In genomic region chr5:3432135-3432534, GRCh38 we compare ENCODE assay signal across 28 cellular contexts.
"Had no signal": no experiment of that assay in that cellular context is flagged by ENCODE, and none has a peak within 500 bp of the region (broad histone marks: within the 10 kb centered on the region; RNA-seq: fewer than 3 reads in every experiment).

No MANE protein-coding gene starts in this region.

- H3K36me3 Mint-ChIP-seq: naive thymus-derived CD8-positive, alpha-beta T cell; natural killer cell treated with Interleukin-12 subunit alpha and Interleukin-12 subunit beta and Interleukin-15 and Interleukin-18, amount 100 ng/mL, for 72 hours; neural progenitor cell; stimulated activated effector memory CD8-positive, alpha-beta T cell treated with anti-CD3 and anti-CD28 coated beads, Interleukin-12 subunit alpha, Interleukin-12 subunit beta, amount 100 ng/mL, for 72 hours; stimulated activated naive B cell treated with anti-CD40 and anti-IgM and Interleukin-4, amounts not matched to agents 10 μg/mL and 1 μg/mL and 100 μg/mL, for 72 hours had no signal

- H3K79me2 ChIP-seq: parathyroid adenoma had no signal

- H3K9me3 Mint-ChIP-seq: natural killer cell treated with Interleukin-12 subunit alpha and Interleukin-12 subunit beta and Interleukin-15 and Interleukin-18, amount 100 ng/mL, for 72 hours; neural progenitor cell; stimulated activated naive B cell treated with anti-CD40 and anti-IgM and Interleukin-4, amounts not matched to agents 10 μg/mL and 1 μg/mL and 100 μg/mL, for 72 hours had no signal

- H3K9me3 ChIP-seq: ovary, psoas muscle, right lobe of liver, sigmoid colon, stomach, thoracic aorta, thyroid gland, tibial nerve, vagina had no signal

- H3K9ac ChIP-seq: neural progenitor cell, parathyroid adenoma had no signal

- H3K4me1 ChIP-seq: parathyroid adenoma, psoas muscle, right lobe of liver, sigmoid colon, stomach, thyroid gland, upper lobe of left lung, vagina had no signal

- ATAC-seq: naive thymus-derived CD8-positive, alpha-beta T cell; natural killer cell treated with Interleukin-12 subunit alpha and Interleukin-12 subunit beta and Interleukin-15 and Interleukin-18, amount 100 ng/mL, for 72 hours; psoas muscle; right cardiac atrium; right lobe of liver; stimulated activated effector memory CD8-positive, alpha-beta T cell treated with anti-CD3 and anti-CD28 coated beads, Interleukin-12 subunit alpha, Interleukin-12 subunit beta, amount 100 ng/mL, for 72 hours; stimulated activated naive B cell treated with anti-CD40 and anti-IgM and Interleukin-4, amounts not matched to agents 10 μg/mL and 1 μg/mL and 100 μg/mL, for 72 hours had no signal

- H3K4me3 ChIP-seq: neural progenitor cell, ovary, psoas muscle, right lobe of liver, sigmoid colon, stomach, thoracic aorta, thyroid gland, tibial nerve, upper lobe of left lung, vagina had no signal

- DNase-seq: naive thymus-derived CD8-positive, alpha-beta T cell; occipital lobe; ovary; posterior cingulate gyrus; psoas muscle; right cardiac atrium; right lobe of liver; sigmoid colon; small intestine; stimulated activated CD4-positive, alpha-beta T cell treated with anti-CD3 and anti-CD28 coated beads, Interleukin-15, amount 100 ng/mL, for 24 hours; stimulated activated CD4-positive, alpha-beta T cell treated with anti-CD3 and anti-CD28 coated beads, Interleukin-2, amount 100 ng/mL, for 24 hours; stimulated activated CD4-positive, alpha-beta T cell treated with anti-CD3 and anti-CD28 coated beads, Interleukin-2, amount 100 ng/mL, for 48 hours; stimulated activated CD4-positive, alpha-beta T cell treated with anti-CD3 and anti-CD28 coated beads, Interleukin-4, amount 100 ng/mL, for 24 hours; stimulated activated naive B cell treated with anti-CD40 and anti-IgM and Interleukin-4, amounts not matched to agents 10 μg/mL and 1 μg/mL and 100 μg/mL, for 72 hours; stimulated activated naive CD4-positive, alpha-beta T cell treated with Interleukin-2 at 50 U/mL for 16 hours; stomach; thyroid gland; trophoblast cell; upper lobe of left lung had no signal

- H3K27ac Mint-ChIP-seq: naive thymus-derived CD8-positive, alpha-beta T cell; natural killer cell treated with Interleukin-12 subunit alpha and Interleukin-12 subunit beta and Interleukin-15 and Interleukin-18, amount 100 ng/mL, for 72 hours; neural progenitor cell; progenitor cell of endocrine pancreas; stimulated activated effector memory CD8-positive, alpha-beta T cell treated with anti-CD3 and anti-CD28 coated beads, Interleukin-12 subunit alpha, Interleukin-12 subunit beta, amount 100 ng/mL, for 72 hours; stimulated activated naive B cell treated with anti-CD40 and anti-IgM and Interleukin-4, amounts not matched to agents 10 μg/mL and 1 μg/mL and 100 μg/mL, for 72 hours; stimulated activated naive CD8-positive, alpha-beta T cell treated with anti-CD3 and anti-CD28 coated beads, Interleukin-15, Interleukin-2, amounts not matched to agents 100 ng/mL and 50 ng/mL, for 24 hours had no signal

- H3K27me3 ChIP-seq: neural progenitor cell, ovary, right lobe of liver, thyroid gland, tibial nerve, upper lobe of left lung, vagina had no signal

- H2AFZ ChIP-seq: neural progenitor cell, parathyroid adenoma had no signal

- H3K4me3 Mint-ChIP-seq: naive thymus-derived CD8-positive, alpha-beta T cell; natural killer cell treated with Interleukin-12 subunit alpha and Interleukin-12 subunit beta and Interleukin-15 and Interleukin-18, amount 100 ng/mL, for 72 hours; neural progenitor cell; stimulated activated effector memory CD8-positive, alpha-beta T cell treated with anti-CD3 and anti-CD28 coated beads, Interleukin-12 subunit alpha, Interleukin-12 subunit beta, amount 100 ng/mL, for 72 hours; stimulated activated naive B cell treated with anti-CD40 and anti-IgM and Interleukin-4, amounts not matched to agents 10 μg/mL and 1 μg/mL and 100 μg/mL, for 72 hours; stimulated activated naive CD8-positive, alpha-beta T cell treated with anti-CD3 and anti-CD28 coated beads, Interleukin-15, Interleukin-2, amounts not matched to agents 100 ng/mL and 50 ng/mL, for 24 hours had no signal

- H3K27ac ChIP-seq: neural progenitor cell, ovary, parathyroid adenoma, psoas muscle, right lobe of liver, sigmoid colon, stomach, thoracic aorta, thyroid gland, tibial nerve, upper lobe of left lung, vagina had no signal

- H3K4me1 Mint-ChIP-seq: naive thymus-derived CD8-positive, alpha-beta T cell; stimulated activated effector memory CD8-positive, alpha-beta T cell treated with anti-CD3 and anti-CD28 coated beads, Interleukin-12 subunit alpha, Interleukin-12 subunit beta, amount 100 ng/mL, for 72 hours; stimulated activated naive B cell treated with anti-CD40 and anti-IgM and Interleukin-4, amounts not matched to agents 10 μg/mL and 1 μg/mL and 100 μg/mL, for 72 hours had no signal

- H3K4me2 ChIP-seq: neural progenitor cell had no signal

- H3K27me3 Mint-ChIP-seq: natural killer cell treated with Interleukin-12 subunit alpha and Interleukin-12 subunit beta and Interleukin-15 and Interleukin-18, amount 100 ng/mL, for 72 hours; stimulated activated naive B cell treated with anti-CD40 and anti-IgM and Interleukin-4, amounts not matched to agents 10 μg/mL and 1 μg/mL and 100 μg/mL, for 72 hours; stimulated activated naive CD8-positive, alpha-beta T cell treated with anti-CD3 and anti-CD28 coated beads, Interleukin-15, Interleukin-2, amounts not matched to agents 100 ng/mL and 50 ng/mL, for 24 hours had no signal

- H3K36me3 ChIP-seq: neural progenitor cell, ovary, right lobe of liver, sigmoid colon, stomach, thoracic aorta, thyroid gland, tibial nerve, upper lobe of left lung, vagina had no signal
